In the genomic region with DNA sequence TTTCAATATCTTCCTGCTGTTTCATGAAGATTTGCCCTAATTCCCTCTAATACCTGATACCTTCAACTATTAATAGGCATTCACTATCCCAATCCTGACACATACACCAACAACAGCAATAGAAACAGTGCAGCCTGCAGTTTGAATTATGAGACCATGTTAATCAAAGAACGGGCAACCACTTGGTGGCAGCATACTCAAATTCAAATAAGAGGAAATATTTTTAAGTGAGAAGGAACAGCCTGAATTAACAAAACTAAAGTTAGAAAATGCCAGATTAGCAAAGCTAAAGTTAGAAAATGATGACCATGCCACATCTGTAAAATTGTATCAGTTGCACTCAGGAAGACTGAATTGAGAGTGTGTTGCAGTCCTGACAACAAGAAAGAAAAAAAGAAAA, we compare ENCODE assay signal across 8 cellular contexts.
DNase-seq lines count a peak whose midpoint lies in the region; ATAC-seq, FAIRE-seq and TF ChIP-seq lines count a peak whose summit lies in the region.

No MANE protein-coding gene starts in this region.

- no peak overlapping the region for H3K27ac ChIP-seq in RWPE2 (ENCODE audit: poor library complexity, severe bottlenecking)

- H3K4me1 ChIP-seq in RWPE2 (ENCODE audit: insufficient read depth, poor library complexity, severe bottlenecking) = no peaks in the 10 kb centered on the region

- no peaks in the 10 kb centered on the region for H3K9me3 ChIP-seq in RWPE2 (ENCODE audit: severe bottlenecking)

- H3K9me3 Mint-ChIP-seq in CD14-positive monocyte = no peaks in the 10 kb centered on the region

- H3K36me3 Mint-ChIP-seq in CD14-positive monocyte = no peaks in the 10 kb centered on the region

- no peak for TF ChIP-seq POLR2A in GM12891 (IDR thresholded peaks at IDR 0.05; ENCODE audit: low read depth, low read length)

- no peak overlapping the region for H3K4me3 Mint-ChIP-seq in CD14-positive monocyte

- H3K27me3 ChIP-seq in RWPE2 (ENCODE audit: insufficient read depth, poor library complexity, severe bottlenecking) = no peaks in the 10 kb centered on the region

- H3K4me3 ChIP-seq in RWPE2 (ENCODE audit: severe bottlenecking) = no peak overlapping the region

- DNase-seq in CD14-positive monocyte (ENCODE audit: low spot score) (no peak), GM19239 (ENCODE audit: insufficient read length, low spot score) (no peak), RWPE2 (ENCODE audit: low spot score) (no peak), iPS-NIHi7 (ENCODE audit: extremely low spot score) (peak; percentile 31), NCI-H2227 treated with DMSO at 0.1 percent for 48 hours (lab: John Stamatoyannopoulos, UW) (no peak), UCSD-AML1 (lab: John Stamatoyannopoulos, UW; ENCODE audit: unreplicated experiment) (no peak), GM12891 (ENCODE audit: insufficient read length, low spot score) (no peak)

- TF ChIP-seq CTCF in CD14-positive monocyte (IDR thresholded peaks at IDR 0.05) (peak; percentile 19), RWPE2 (IDR thresholded peaks at IDR 0.05; ENCODE audit: poor library complexity, severe bottlenecking) (peak; percentile 25)

- ATAC-seq in RWPE2 (ENCODE audit: low read depth) (no peak), GM21786 (IDR thresholded peaks at IDR 0.05; ENCODE audit: unreplicated experiment) (no peak)

- H3K27ac Mint-ChIP-seq in CD14-positive monocyte = no peak overlapping the region

- H3K4me1 Mint-ChIP-seq in CD14-positive monocyte = peaks cover 3% of the 10 kb centered on the region

- peaks cover 0 to 2% (median 1%) of the 10 kb centered on the region in 3 donors for H3K27me3 Mint-ChIP-seq in CD14-positive monocyte (ENCODE audit: low read depth in 3 of 3)

- intact Hi-C loops in CD14-positive monocyte (cut with micrococcal nuclease) = no loop called here

- no peaks in the 10 kb centered on the region for H3K36me3 ChIP-seq in RWPE2 (ENCODE audit: low read depth)

- FAIRE-seq in GM19239 (lab: Jason Lieb, UNC) (peak; percentile 18), GM12891 (lab: Jason Lieb, UNC) (no peak)

TF ChIP-seq in GM12891, 5 proteins besides CTCF, POLR2A, EP300 and RAD21:
- TF ChIP-seq PAX5 (IDR thresholded peaks at IDR 0.05; ENCODE audit: insufficient read depth, low read length, severe bottlenecking) = no peak
- no peak for TF ChIP-seq TAF1 (IDR thresholded peaks at IDR 0.05; ENCODE audit: low read depth, low read length)
